ENCODE assay signal across 9 cellular contexts in genomic region chr16:2816751-2817495, GRCh38. TPM values are rescaled to one million over a fixed set of nuclear protein-coding genes. Genes with fewer than 3 reads are reported as not detected.
DNase-seq lines count a peak whose midpoint lies in the region; ATAC-seq and TF ChIP-seq lines count a peak whose summit lies in the region.
"Had no signal": no experiment of that assay in that cellular context is flagged by ENCODE, and none has a peak within 500 bp of the region (broad histone marks: within the 10 kb centered on the region; RNA-seq: fewer than 3 reads in every experiment).

A gene with protein sequence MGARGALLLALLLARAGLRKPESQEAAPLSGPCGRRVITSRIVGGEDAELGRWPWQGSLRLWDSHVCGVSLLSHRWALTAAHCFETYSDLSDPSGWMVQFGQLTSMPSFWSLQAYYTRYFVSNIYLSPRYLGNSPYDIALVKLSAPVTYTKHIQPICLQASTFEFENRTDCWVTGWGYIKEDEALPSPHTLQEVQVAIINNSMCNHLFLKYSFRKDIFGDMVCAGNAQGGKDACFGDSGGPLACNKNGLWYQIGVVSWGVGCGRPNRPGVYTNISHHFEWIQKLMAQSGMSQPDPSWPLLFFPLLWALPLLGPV (plus strand): TSS chr16:2817237. CDS start chr16:2817269, 32 bp downstream.

- no peaks in the 10 kb centered on the region for H3K36me3 Mint-ChIP-seq in activated T-cell treated with anti-CD3 and anti-CD28 coated beads, Interleukin-2, amount 50 U/mL, for 24 hours (ENCODE audit: low read depth)
- H3K36me3 Mint-ChIP-seq in immature natural killer cell: no peaks in the 10 kb centered on the region
- H3K36me3 Mint-ChIP-seq in T-helper 2 cell treated with Interferon-gamma antibody and Interleukin-4, amounts not matched to agents 5 μg/mL and 100 μg/mL, for 36 hours (ENCODE audit: low read depth): no peaks in the 10 kb centered on the region

- peak within 1 kb of the TSS; percentile 75 for H3K4me3 Mint-ChIP-seq in activated T-cell treated with anti-CD3 and anti-CD28 coated beads, Interleukin-2, amount 50 U/mL, for 24 hours
- peak within 1 kb of the TSS in 3 of 5 donors; percentile 35 to 47 (median 39) for H3K4me3 Mint-ChIP-seq in immature natural killer cell
- peak within 1 kb of the TSS; percentile 65 to 74 for H3K4me3 Mint-ChIP-seq in stimulated activated naive CD8-positive, alpha-beta T cell treated with anti-CD3 and anti-CD28 coated beads, Interleukin-15, amount 100 ng/mL, for 72 hours
- no peak within 1 kb of the TSS for H3K4me3 Mint-ChIP-seq in T-helper 2 cell treated with Interferon-gamma antibody and Interleukin-4, amounts not matched to agents 5 μg/mL and 100 μg/mL, for 36 hours

- no peaks in the 10 kb centered on the region for H3K9me3 Mint-ChIP-seq in activated T-cell treated with anti-CD3 and anti-CD28 coated beads, Interleukin-2, amount 50 U/mL, for 24 hours
- no peaks in the 10 kb centered on the region for H3K9me3 Mint-ChIP-seq in immature natural killer cell
- H3K9me3 Mint-ChIP-seq in stimulated activated naive CD8-positive, alpha-beta T cell treated with anti-CD3 and anti-CD28 coated beads, Interleukin-15, amount 100 ng/mL, for 72 hours: no peaks in the 10 kb centered on the region
- no peaks in the 10 kb centered on the region for H3K9me3 Mint-ChIP-seq in T-helper 2 cell treated with Interferon-gamma antibody and Interleukin-4, amounts not matched to agents 5 μg/mL and 100 μg/mL, for 36 hours

- peak; percentile 58 for DNase-seq in activated CD4-positive, alpha-beta T cell treated with anti-CD3 and anti-CD28 coated beads for 48 hours
- DNase-seq in activated CD4-positive, alpha-beta T cell treated with anti-CD3 and anti-CD28 coated beads for 1 hour: no peak
- peak; percentile 65 for DNase-seq in activated T-cell treated with anti-CD3 and anti-CD28 coated beads, Interleukin-2, amount 50 U/mL, for 24 hours
- DNase-seq in immature natural killer cell: peak; percentile 35 to 63 (median 42)
- DNase-seq in stimulated activated naive CD8-positive, alpha-beta T cell treated with anti-CD3 and anti-CD28 coated beads, Interleukin-15, amount 100 ng/mL, for 72 hours: peak; percentile 36 to 63
- no peak for DNase-seq in T-helper 2 cell treated with Interferon-gamma antibody and Interleukin-4, amounts not matched to agents 5 μg/mL and 100 μg/mL, for 36 hours (ENCODE audit: low spot score)
- DNase-seq: NCI-H1436 had no signal

- H3K4me1 Mint-ChIP-seq in activated T-cell treated with anti-CD3 and anti-CD28 coated beads, Interleukin-2, amount 50 U/mL, for 24 hours (ENCODE audit: low read depth): peaks cover 2% of the 10 kb centered on the region
- H3K4me1 Mint-ChIP-seq in immature natural killer cell: no peaks in the 10 kb centered on the region
- no peaks in the 10 kb centered on the region for H3K4me1 Mint-ChIP-seq in stimulated activated naive CD8-positive, alpha-beta T cell treated with anti-CD3 and anti-CD28 coated beads, Interleukin-15, amount 100 ng/mL, for 72 hours
- H3K4me1 Mint-ChIP-seq in T-helper 2 cell treated with Interferon-gamma antibody and Interleukin-4, amounts not matched to agents 5 μg/mL and 100 μg/mL, for 36 hours (ENCODE audit: low read depth): no peaks in the 10 kb centered on the region

- peak; percentile 88 for ATAC-seq in stimulated activated naive CD8-positive, alpha-beta T cell treated with anti-CD3 and anti-CD28 coated beads, Interleukin-15, amount 100 ng/mL, for 72 hours
- ATAC-seq in SK-N-SH treated with all-trans-retinoic acid at 6 μM for 48 hours (no peak), GM21423 (IDR thresholded peaks at IDR 0.05; ENCODE audit: unreplicated experiment) (no peak)

- peak within 1 kb of the TSS; percentile 50 for H3K27ac Mint-ChIP-seq in activated T-cell treated with anti-CD3 and anti-CD28 coated beads, Interleukin-2, amount 50 U/mL, for 24 hours
- peak within 1 kb of the TSS in 1 of 6 donors; percentile 10 for H3K27ac Mint-ChIP-seq in immature natural killer cell
- peak within 1 kb of the TSS; percentile 76 to 91 for H3K27ac Mint-ChIP-seq in stimulated activated naive CD8-positive, alpha-beta T cell treated with anti-CD3 and anti-CD28 coated beads, Interleukin-15, amount 100 ng/mL, for 72 hours
- H3K27ac Mint-ChIP-seq in T-helper 2 cell treated with Interferon-gamma antibody and Interleukin-4, amounts not matched to agents 5 μg/mL and 100 μg/mL, for 36 hours: no peak within 1 kb of the TSS

- H3K27me3 Mint-ChIP-seq in activated T-cell treated with anti-CD3 and anti-CD28 coated beads, Interleukin-2, amount 50 U/mL, for 24 hours: peaks cover under 1% of the 10 kb centered on the region
- peaks cover 0 to 2% (median 1%) of the 10 kb centered on the region in 3 donors for H3K27me3 Mint-ChIP-seq in immature natural killer cell (ENCODE audit: low read depth in 3 of 3)
- no peaks in the 10 kb centered on the region for H3K27me3 Mint-ChIP-seq in stimulated activated naive CD8-positive, alpha-beta T cell treated with anti-CD3 and anti-CD28 coated beads, Interleukin-15, amount 100 ng/mL, for 72 hours
- H3K27me3 Mint-ChIP-seq in T-helper 2 cell treated with Interferon-gamma antibody and Interleukin-4, amounts not matched to agents 5 μg/mL and 100 μg/mL, for 36 hours (ENCODE audit: low read depth): no peaks in the 10 kb centered on the region

TF ChIP-seq in SK-N-SH treated with all-trans-retinoic acid at 6 μM for 48 hours, 23 proteins besides CTCF, POLR2A, EP300 and RAD21 (continues in another document):
- TF ChIP-seq TSHZ2 (CRISPR knock-in tag; IDR thresholded peaks at IDR 0.05): no peak
- TF ChIP-seq PPARA (CRISPR knock-in tag; IDR thresholded peaks at IDR 0.05; ENCODE audit: borderline replicate concordance): no peak
- TF ChIP-seq BACH2 (CRISPR knock-in tag; IDR thresholded peaks at IDR 0.05; ENCODE audit: borderline replicate concordance): no peak
- no peak for TF ChIP-seq CSRNP3 (CRISPR knock-in tag; IDR thresholded peaks at IDR 0.05)
- no peak for TF ChIP-seq ZNF70 (CRISPR knock-in tag; IDR thresholded peaks at IDR 0.05)
- no peak for TF ChIP-seq ISL1 (CRISPR knock-in tag; IDR thresholded peaks at IDR 0.05)
- no peak for TF ChIP-seq TOX (CRISPR knock-in tag; IDR thresholded peaks at IDR 0.05; ENCODE audit: borderline replicate concordance)
- no peak for TF ChIP-seq CREB5 (CRISPR knock-in tag; IDR thresholded peaks at IDR 0.05; ENCODE audit: low read depth)
- no peak for TF ChIP-seq ZNF8 (CRISPR knock-in tag; IDR thresholded peaks at IDR 0.05)
- TF ChIP-seq GLIS3 (CRISPR knock-in tag; IDR thresholded peaks at IDR 0.05): no peak

RNA-seq across cellular contexts. Expression of the gene that starts here (rescaled TPM):
- polyA plus RNA-seq in immature natural killer cell: 10 to 100 TPM in 1 of 3 donors, 1 to 10 TPM in 2; 3.1 to 11.0 (median 6.8) TPM

Comparison
In these comparisons a context has a peak if more than half of its experiments do, and no peak if none do; other contexts are left out.
1. DNase-seq: peak in activated CD4-positive, alpha-beta T cell treated with anti-CD3 and anti-CD28 coated beads for 48 hours (single experiment), activated T-cell treated with anti-CD3 and anti-CD28 coated beads, Interleukin-2, amount 50 U/mL, for 24 hours (single experiment), immature natural killer cell (3 of 3) and stimulated activated naive CD8-positive, alpha-beta T cell treated with anti-CD3 and anti-CD28 coated beads, Interleukin-15, amount 100 ng/mL, for 72 hours (2 of 2); none in activated CD4-positive, alpha-beta T cell treated with anti-CD3 and anti-CD28 coated beads for 1 hour (single experiment) and T-helper 2 cell treated with Interferon-gamma antibody and Interleukin-4, amounts not matched to agents 5 μg/mL and 100 μg/mL, for 36 hours (single experiment).